35 cellular contexts compared by ENCODE assay signal in genomic region chr2:217227794-217228193, GRCh38.
"Had no signal": no experiment of that assay in that cellular context is flagged by ENCODE, and none has a peak within 500 bp of the region (broad histone marks: within the 10 kb centered on the region; RNA-seq: fewer than 3 reads in every experiment).

No MANE protein-coding gene starts in this region.

- H3K4me2 ChIP-seq: KMS-11 had no signal

- DNase-seq: Karpas-422, Kasumi-1, MG63, MM.1S, MV-4-11, NCI-H1048, NCI-H1092, NCI-H1092 treated with DMSO at 0.1 percent for 48 hours, NCI-H1105, NCI-H1105 treated with DMSO at 0.1 percent for 48 hours, NCI-H1417, NCI-H1417 treated with DMSO at 0.1 percent for 48 hours, NCI-H1436, NCI-H1436 treated with DMSO at 0.1 percent for 48 hours, NCI-H146, NCI-H1694, NCI-H1694 treated with DMSO at 0.1 percent for 48 hours, NCI-H187, NCI-H187 treated with DMSO at 0.1 percent for 48 hours, NCI-H1930, NCI-H2029, NCI-H2029 treated with DMSO at 0.1 percent for 48 hours, NCI-H2081, NCI-H2081 treated with DMSO at 0.1 percent for 48 hours, NCI-H2107, NCI-H2171, NCI-H2171 treated with DMSO at 0.1 percent for 48 hours, NCI-H2227 treated with DMSO at 0.1 percent for 48 hours, NCI-H226, NCI-H345, NCI-H446, NCI-H446 treated with DMSO at 0.1 percent for 48 hours, NCI-H510A, NCI-H510A treated with DMSO at 0.1 percent for 48 hours had no signal

- H3K4me3 ChIP-seq: MG63 had no signal

- H3K27me3 ChIP-seq: MG63 had no signal

- H3K36me3 ChIP-seq: MG63 had no signal

- H3K27ac ChIP-seq: KMS-11 had no signal

- H3K9me3 ChIP-seq: MG63 had no signal

- H3K9ac ChIP-seq: KMS-11 had no signal
